Comparison of ENCODE assay signal across 23 cellular contexts in genomic region chr12:68321140-68321539, GRCh38. TPM values are rescaled to one million over a fixed set of nuclear protein-coding genes. Genes with fewer than 3 reads are reported as not detected.
DNase-seq lines count a peak whose midpoint lies in the region; ATAC-seq, FAIRE-seq and TF ChIP-seq lines count a peak whose summit lies in the region.
"Had no signal": no experiment of that assay in that cellular context is flagged by ENCODE, and none has a peak within 500 bp of the region (broad histone marks: within the 10 kb centered on the region; RNA-seq: fewer than 3 reads in every experiment).

No MANE protein-coding gene starts in this region.

- no peak for DNase-seq in right lobe of liver
- no peak for DNase-seq in HepG2 (ENCODE audit: low spot score)
- DNase-seq in esophagus muscularis mucosa (ENCODE audit: extremely low spot score): no peak
- DNase-seq in uterus: no peak
- DNase-seq in neuronal stem cell (ENCODE audit: low spot score): no peak
- DNase-seq in activated CD8-positive, alpha-beta T cell treated with anti-CD3 and anti-CD28 coated beads, Interleukin-2, amount 10 ng/mL, durations not matched to agents 7 days and 5 days: no peak
- DNase-seq: AML-193; CD4-positive, alpha-beta T cell; NCI-H1048; NCI-H1694; NCI-H2081 treated with DMSO at 0.1 percent for 48 hours; NCI-H2171; NCI-H226; NCI-H510A; NCI-H774; RPMI8226; SHP77 had no signal

- no peaks in the 10 kb centered on the region for H4K20me1 ChIP-seq in HepG2 (ENCODE audit: insufficient read depth, low read length)
- H4K20me1 ChIP-seq: BLaER1 treated with 17β-estradiol and CSF1 and Interleukin-3, amounts not matched to agents 10 nM and 100 nM had no signal

- TF ChIP-seq EP300 in HepG2 (IDR thresholded peaks at IDR 0.05; ENCODE audit: low read depth in 2 of 2, low read length in 2 of 2): no peak
- TF ChIP-seq EP300 in HepG2 (CRISPR knock-in tag; IDR thresholded peaks at IDR 0.05; ENCODE audit: borderline replicate concordance): no peak
- no peak for TF ChIP-seq EP300 in esophagus muscularis mucosa (IDR thresholded peaks at IDR 0.05)

- no peak for TF ChIP-seq RAD21 in HepG2 (CRISPR knock-in tag; IDR thresholded peaks at IDR 0.05)

- H3K36me3 ChIP-seq in right lobe of liver: no peaks in the 10 kb centered on the region
- peaks cover 0 to 2% of the 10 kb centered on the region in 2 experiments; a peak in 1 of 5 replicates for H3K36me3 ChIP-seq in HepG2 (replicated peaks in 1 of 2; ENCODE audit: control insufficient read depth in 1 of 2, insufficient read depth in 2 of 2, low read length in 2 of 2)
- peaks cover 0 to 13% (median 3%) of the 10 kb centered on the region in 4 donors for H3K36me3 ChIP-seq in esophagus muscularis mucosa
- H3K36me3 ChIP-seq in rectal smooth muscle tissue (ENCODE audit: control insufficient read depth, insufficient read depth, low read length): peaks cover 4% of the 10 kb centered on the region
- no peaks in the 10 kb centered on the region for H3K36me3 ChIP-seq in uterus
- peaks cover 4 to 48% of the 10 kb centered on the region in 2 donors for H3K36me3 ChIP-seq in neuronal stem cell (replicated peaks in 1 of 2; ENCODE audit: control insufficient read depth in 2 of 2, insufficient read depth in 2 of 2, low read length in 2 of 2)

- no peaks in the 10 kb centered on the region for H3K79me2 ChIP-seq in HepG2 (ENCODE audit: insufficient read depth, low read length)

- H3K9me3 Mint-ChIP-seq in activated CD8-positive, alpha-beta T cell treated with anti-CD3 and anti-CD28 coated beads, Interleukin-2, amount 10 ng/mL, durations not matched to agents 7 days and 5 days (ENCODE audit: insufficient read depth): no peaks in the 10 kb centered on the region
- H3K9me3 Mint-ChIP-seq: CD4-positive, alpha-beta T cell had no signal

- H3K4me1 Mint-ChIP-seq in activated CD8-positive, alpha-beta T cell treated with anti-CD3 and anti-CD28 coated beads, Interleukin-2, amount 10 ng/mL, durations not matched to agents 7 days and 5 days (ENCODE audit: low read depth): no peaks in the 10 kb centered on the region

- no peak overlapping the region for H3K18ac ChIP-seq in neuronal stem cell (ENCODE audit: low read length)

- no peaks in the 10 kb centered on the region for H3K4me1 ChIP-seq in right lobe of liver
- H3K4me1 ChIP-seq in HepG2 (ENCODE audit: insufficient read depth, low read length): no peaks in the 10 kb centered on the region
- H3K4me1 ChIP-seq in esophagus muscularis mucosa: peaks cover 3 to 39% (median 21%) of the 10 kb centered on the region in 4 donors
- peaks cover 28% of the 10 kb centered on the region for H3K4me1 ChIP-seq in rectal smooth muscle tissue (ENCODE audit: control insufficient read depth, insufficient read depth, low read length)
- H3K4me1 ChIP-seq in uterus: peaks cover 0 to 6% of the 10 kb centered on the region in 2 donors
- H3K4me1 ChIP-seq in neuronal stem cell (ENCODE audit: control insufficient read depth in 2 of 2, insufficient read depth in 1 of 2, low read depth in 1 of 2, low read length in 2 of 2): no peaks in the 10 kb centered on the region
- H3K4me1 ChIP-seq: A549 had no signal

- no peaks in the 10 kb centered on the region for H3K27me3 ChIP-seq in right lobe of liver
- H3K27me3 ChIP-seq in HepG2 (ENCODE audit: control insufficient read depth in 1 of 2, insufficient read depth in 2 of 2, low read length in 2 of 2): no peaks in the 10 kb centered on the region
- no peaks in the 10 kb centered on the region for H3K27me3 ChIP-seq in esophagus muscularis mucosa
- no peaks in the 10 kb centered on the region for H3K27me3 ChIP-seq in rectal smooth muscle tissue (ENCODE audit: control insufficient read depth, insufficient read depth, low read length)
- no peaks in the 10 kb centered on the region for H3K27me3 ChIP-seq in uterus
- no peaks in the 10 kb centered on the region for H3K27me3 ChIP-seq in neuronal stem cell (ENCODE audit: control insufficient read depth in 3 of 3, insufficient read depth in 3 of 3, low read depth in 1 of 3, low read length in 3 of 3)
- H3K27me3 ChIP-seq: BLaER1 treated with 17β-estradiol and CSF1 and Interleukin-3, amounts not matched to agents 10 nM and 100 nM had no signal

- no peak overlapping the region for H3K9ac ChIP-seq in HepG2 (ENCODE audit: insufficient read depth, low read depth, low read length)
- H3K9ac ChIP-seq in rectal smooth muscle tissue (ENCODE audit: low read length): no peak overlapping the region
- no peak overlapping the region for H3K9ac ChIP-seq in neuronal stem cell (ENCODE audit: low read depth, low read length, poor library complexity)
- H3K9ac ChIP-seq: BLaER1 treated with 17β-estradiol and CSF1 and Interleukin-3, amounts not matched to agents 10 nM and 100 nM had no signal

- no peak overlapping the region for H2BK5ac ChIP-seq in neuronal stem cell (ENCODE audit: low read length)

- H3K4me3 ChIP-seq in right lobe of liver (no peak overlapping the region), HepG2 (replicated peaks in 1 of 3; ENCODE audit: insufficient read depth in 1 of 3, low read depth in 2 of 3, low read length in 3 of 3) (no peak overlapping the region), esophagus muscularis mucosa (no peak overlapping the region), rectal smooth muscle tissue (ENCODE audit: low read length) (no peak overlapping the region), uterus (no peak overlapping the region), neuronal stem cell (ENCODE audit: low read length in 2 of 2) (no peak overlapping the region)
- H3K4me3 ChIP-seq: A549; BLaER1 treated with 17β-estradiol and CSF1 and Interleukin-3, amounts not matched to agents 10 nM and 100 nM had no signal

- H2BK12ac ChIP-seq in neuronal stem cell (ENCODE audit: low read length): no peak overlapping the region

- H3K9me3 ChIP-seq in right lobe of liver (no peaks in the 10 kb centered on the region), HepG2 (ENCODE audit: low read length) (no peaks in the 10 kb centered on the region), esophagus muscularis mucosa (no peaks in the 10 kb centered on the region), uterus (no peaks in the 10 kb centered on the region), neuronal stem cell (replicated peaks in 1 of 2; ENCODE audit: control insufficient read depth in 2 of 2, insufficient read depth in 1 of 2, low read depth in 1 of 2, low read length in 2 of 2) (no peaks in the 10 kb centered on the region)
- H3K9me3 ChIP-seq: A549; BLaER1 treated with 17β-estradiol and CSF1 and Interleukin-3, amounts not matched to agents 10 nM and 100 nM had no signal

- POLR2A ChIA-PET in HepG2 (lab: Yijun Ruan, JAX): no interaction called here
- POLR2A ChIA-PET in activated CD8-positive, alpha-beta T cell treated with anti-CD3 and anti-CD28 coated beads, Interleukin-2, amount 10 ng/mL, durations not matched to agents 7 days and 5 days (lab: Charles Lee): interaction anchor here (0.6 to 0.7 kb wide), 2 partner anchors 70 to 486 kb away, joined by 3 read pairs; no protein-coding TSS in a partner anchor

- no peak overlapping the region for H4K91ac ChIP-seq in neuronal stem cell (ENCODE audit: low read depth, low read length, poor library complexity)

- in situ Hi-C loops in HepG2 (cut with HindIII; ENCODE audit: extremely low pct_ligation_motif_present, low pct_unique_long_range_greater_than_20kb): loop anchor here (25.0 kb wide), 1 partner anchor 284 kb away; no protein-coding TSS in a partner anchor

- no peak overlapping the region for H3K4ac ChIP-seq in neuronal stem cell (ENCODE audit: low read length)

- FAIRE-seq in HepG2 (lab: Jason Lieb, UNC): no peak
- FAIRE-seq: D721Med, GM19239 had no signal

- H3K4me3 Mint-ChIP-seq in activated CD8-positive, alpha-beta T cell treated with anti-CD3 and anti-CD28 coated beads, Interleukin-2, amount 10 ng/mL, durations not matched to agents 7 days and 5 days: no peak overlapping the region
- H3K4me3 Mint-ChIP-seq: CD4-positive, alpha-beta T cell had no signal

- no peak overlapping the region for H4K8ac ChIP-seq in neuronal stem cell (ENCODE audit: low read depth, low read length)

- intact Hi-C loops in right lobe of liver (cut with DNase I): no loop called here
- intact Hi-C loops in HepG2 (cut with micrococcal nuclease; ENCODE audit: unreplicated experiment): no loop called here
- intact Hi-C loops in esophagus muscularis mucosa (cut with DNase I): no loop called here
- intact Hi-C loops in uterus (cut with DNase I; ENCODE audit: low total_unique reads): no loop called here

- H2AK5ac ChIP-seq in neuronal stem cell (ENCODE audit: low read depth, low read length): no peak overlapping the region

- H3K27ac Mint-ChIP-seq in activated CD8-positive, alpha-beta T cell treated with anti-CD3 and anti-CD28 coated beads, Interleukin-2, amount 10 ng/mL, durations not matched to agents 7 days and 5 days: no peak overlapping the region
- H3K27ac Mint-ChIP-seq: CD4-positive, alpha-beta T cell had no signal

- BruUV-seq in HepG2 (replicated peaks; lab: Mats Ljungman, UMichigan): no TSS peak

- no peak overlapping the region for H2AFZ ChIP-seq in HepG2 (ENCODE audit: low read length)
- no peak overlapping the region for H2AFZ ChIP-seq in neuronal stem cell (ENCODE audit: low read length)

- no peak overlapping the region for H3K14ac ChIP-seq in neuronal stem cell (ENCODE audit: low read length)

- TF ChIP-seq POLR2A in right lobe of liver (IDR thresholded peaks at IDR 0.05) (no peak), HepG2 (IDR thresholded peaks at IDR 0.05; ENCODE audit: insufficient read depth in 1 of 2, low read depth in 2 of 2, low read length in 2 of 2) (no peak), esophagus muscularis mucosa (IDR thresholded peaks at IDR 0.05; ENCODE audit: low read depth) (no peak), uterus (IDR thresholded peaks at IDR 0.05) (no peak)

- H3K23ac ChIP-seq in neuronal stem cell (ENCODE audit: low read depth, low read length, poor library complexity): no peak overlapping the region

- CTCF ChIA-PET in HepG2 (lab: Yijun Ruan, JAX; ENCODE audit: low intra/inter-chr PET ratio, low total read pairs): no interaction called here
- CTCF ChIA-PET in activated CD8-positive, alpha-beta T cell treated with anti-CD3 and anti-CD28 coated beads, Interleukin-2, amount 10 ng/mL, durations not matched to agents 7 days and 5 days (lab: Charles Lee): interaction anchor here (0.7 to 3.3 kb wide), 8 partner anchors 10 to 284 kb away, joined by 3 to 44 read pairs (median 4); partner anchors contain the start of gene IL26

- H3K27ac ChIP-seq in right lobe of liver: no peak overlapping the region
- no peak overlapping the region for H3K27ac ChIP-seq in HepG2 (ENCODE audit: extremely low read length, insufficient read depth, low read length)
- H3K27ac ChIP-seq in esophagus muscularis mucosa (replicated peaks in 1 of 4): peak overlapping the region in 3 of 4 donors; percentile 74 to 78 (median 77)
- H3K27ac ChIP-seq in rectal smooth muscle tissue (ENCODE audit: low read depth, low read length): peak overlapping the region; percentile 88
- peak overlapping the region; percentile 86 to 87 for H3K27ac ChIP-seq in uterus
- H3K27ac ChIP-seq in neuronal stem cell (replicated peaks; ENCODE audit: low read length): no peak overlapping the region
- H3K27ac ChIP-seq: A549; BLaER1 treated with 17β-estradiol and CSF1 and Interleukin-3, amounts not matched to agents 10 nM and 100 nM had no signal

- WGBS in right lobe of liver (ENCODE audit: insufficient coverage, low coverage, low lambda C conversion rate, missing lambda C conversion rate): 33% methylated on average over 2 of the region's 2 CpGs
- 90% methylated on average over 2 of the region's 2 CpGs for WGBS in HepG2 (ENCODE audit: low lambda C conversion rate)
- WGBS in esophagus muscularis mucosa: 41% methylated on average over 2 of the region's 2 CpGs
- WGBS in neuronal stem cell (ENCODE audit: extremely low coverage in 2 of 2, insufficient read length in 2 of 2, insufficient replicate concordance in 1 of 2), 2 donors: no CpG with 5 or more reads among the region's 2 CpGs

- H3K4me2 ChIP-seq in HepG2 (ENCODE audit: low read depth, low read length) (no peak overlapping the region), neuronal stem cell (ENCODE audit: insufficient read depth, low read length, poor library complexity, severe bottlenecking) (no peak overlapping the region)
- H3K4me2 ChIP-seq: A549; BLaER1 treated with 17β-estradiol and CSF1 and Interleukin-3, amounts not matched to agents 10 nM and 100 nM had no signal

- H2BK15ac ChIP-seq in neuronal stem cell (ENCODE audit: low read length): no peak overlapping the region

- ATAC-seq in right lobe of liver (peak; percentile 67 to 74 (median 70)), HepG2 (no peak)
- no peak for ATAC-seq in activated CD8-positive, alpha-beta T cell treated with anti-CD3 and anti-CD28 coated beads, Interleukin-2, amount 10 ng/mL, durations not matched to agents 7 days and 5 days
- ATAC-seq: A549, HCT116 had no signal

- TF ChIP-seq CTCF in right lobe of liver (IDR thresholded peaks at IDR 0.05) (no peak), HepG2 (CRISPR knock-in tag; IDR thresholded peaks at IDR 0.05) (no peak), esophagus muscularis mucosa (IDR thresholded peaks at IDR 0.05) (no peak), uterus (IDR thresholded peaks at IDR 0.05) (no peak)

- H3K27me3 Mint-ChIP-seq in activated CD8-positive, alpha-beta T cell treated with anti-CD3 and anti-CD28 coated beads, Interleukin-2, amount 10 ng/mL, durations not matched to agents 7 days and 5 days (ENCODE audit: low read depth): no peaks in the 10 kb centered on the region
- H3K27me3 Mint-ChIP-seq: CD4-positive, alpha-beta T cell had no signal

- H3K36me3 Mint-ChIP-seq in activated CD8-positive, alpha-beta T cell treated with anti-CD3 and anti-CD28 coated beads, Interleukin-2, amount 10 ng/mL, durations not matched to agents 7 days and 5 days (ENCODE audit: low read depth): peaks cover 15% of the 10 kb centered on the region

- H2BK120ac ChIP-seq in neuronal stem cell (ENCODE audit: low read depth, low read length): no peak overlapping the region

- H3K79me1 ChIP-seq in neuronal stem cell (ENCODE audit: low read depth, low read length): no peaks in the 10 kb centered on the region

RNA-seq across cellular contexts. Expression of gene MDM1, which starts 11.0 kb away (rescaled TPM):
- 1 to 10 TPM; 2.9 to 6.6 (median 4.1) TPM for total RNA-seq in right lobe of liver
- 13.0 and 15.2 TPM in 2 replicates for total RNA-seq in HepG2 (2016; rRNA removed; fragmentation: Illumina TruSeq; extraction: Trizol)
- total RNA-seq in HepG2 (2016; cell fraction: cytosol; rRNA removed; fragmentation: Illumina TruSeq; extraction: Trizol; ENCODE audit: low read depth): 3.3 and 3.6 TPM in 2 replicates
- 14.5 and 16.2 TPM in 2 replicates for total RNA-seq in HepG2 (2016; cell fraction: insoluble cytoplasmic fraction; rRNA removed; fragmentation: Illumina TruSeq; extraction: Trizol)
- 3.5 and 4.6 TPM in 2 replicates for total RNA-seq in HepG2 (2016; cell fraction: membrane; rRNA removed; fragmentation: Illumina TruSeq; extraction: Trizol)
- 31.5 and 36.8 TPM in 2 replicates for total RNA-seq in HepG2 (2016; cell fraction: nucleus; rRNA removed; fragmentation: Illumina TruSeq; extraction: Trizol)
- 3.6 and 4.6 TPM in 2 replicates for polyA plus RNA-seq in HepG2 (2011; rRNA removed)
- polyA plus RNA-seq in HepG2 (2011; cell fraction: cytosol; rRNA removed): 1.0 and 1.5 TPM in 2 replicates
- 7.7 and 9.1 TPM in 2 replicates for polyA plus RNA-seq in HepG2 (2011; cell fraction: nucleus; rRNA removed)
- polyA plus RNA-seq in HepG2 (2012): 3.2 and 5.0 TPM in 2 replicates
- polyA plus RNA-seq in HepG2 (2016; cell fraction: cytosol; fragmentation: Illumina TruSeq; extraction: Trizol; ENCODE audit: low read depth): 0.46 and 0.75 TPM in 2 replicates
- 8.5 and 11.4 TPM in 2 replicates for polyA plus RNA-seq in HepG2 (2016; cell fraction: insoluble cytoplasmic fraction; fragmentation: Illumina TruSeq; extraction: Trizol; ENCODE audit: low read depth)
- 2.0 and 2.5 TPM in 2 replicates for polyA plus RNA-seq in HepG2 (2016; cell fraction: membrane; fragmentation: Illumina TruSeq; extraction: Trizol; ENCODE audit: low read depth)
- polyA plus RNA-seq in HepG2 (2016; cell fraction: nucleus; fragmentation: Illumina TruSeq; extraction: Trizol; ENCODE audit: insufficient read depth, low read depth): 34.8 and 39.2 TPM in 2 replicates
- 0.56 and 3.5 TPM in 2 replicates for polyA minus RNA-seq in HepG2 (2011; rRNA and poly(A)+ RNA removed; ENCODE audit: low replicate concordance)
- polyA minus RNA-seq in HepG2 (2011; cell fraction: cytosol; rRNA and poly(A)+ RNA removed): 0.99 and 3.7 TPM in 2 replicates
- polyA minus RNA-seq in HepG2 (2011; cell fraction: nucleus; rRNA and poly(A)+ RNA removed): 17.5 and 21.4 TPM in 2 replicates
- total RNA-seq in esophagus muscularis mucosa: 10 to 100 TPM; 11.3 to 33.2 (median 14.7) TPM
- total RNA-seq in uterus: 10 to 100 TPM; 16.1 to 67.5 (median 31.5) TPM
- 15.0 TPM for polyA plus RNA-seq in neuronal stem cell (2013, experiment 1 of 2)
- 14.8 TPM for polyA plus RNA-seq in neuronal stem cell (2013, experiment 2 of 2)
- total RNA-seq in activated CD8-positive, alpha-beta T cell treated with anti-CD3 and anti-CD28 coated beads, Interleukin-2, amount 10 ng/mL, durations not matched to agents 7 days and 5 days: 10 to 100 TPM; 25.0 to 28.9 TPM

Comparison
In these comparisons a context has a peak if more than half of its experiments do, and no peak if none do; other contexts are left out.
1. ATAC-seq: peak in right lobe of liver (4 of 4); none in HepG2 (single experiment) and activated CD8-positive, alpha-beta T cell treated with anti-CD3 and anti-CD28 coated beads, Interleukin-2, amount 10 ng/mL, durations not matched to agents 7 days and 5 days (single experiment).
2. H3K27ac ChIP-seq: peak in esophagus muscularis mucosa (3 of 4), rectal smooth muscle tissue (single experiment) and uterus (2 of 2); none in right lobe of liver (0 of 3), HepG2 (single experiment) and neuronal stem cell (single experiment).